In genomic region chr4:14812101-14812500, GRCh38 we compare ENCODE assay signal across 19 cellular contexts.
DNase-seq lines count a peak whose midpoint lies in the region; TF ChIP-seq lines count a peak whose summit lies in the region.
"Had no signal": no experiment of that assay in that cellular context is flagged by ENCODE, and none has a peak within 500 bp of the region (broad histone marks: within the 10 kb centered on the region; RNA-seq: fewer than 3 reads in every experiment).

No MANE protein-coding gene starts in this region.

- no peaks in the 10 kb centered on the region for H4K20me1 ChIP-seq in GM23248 (ENCODE audit: insufficient read depth)
- H4K20me1 ChIP-seq in neural cell (ENCODE audit: insufficient read depth) = no peaks in the 10 kb centered on the region
- H4K20me1 ChIP-seq: BLaER1 treated with 17β-estradiol and CSF1 and Interleukin-3, amounts not matched to agents 10 nM and 100 nM had no signal

- in situ Hi-C loops in GM23248 (cut with MboI) = no loop called here

- H3K4me2 ChIP-seq in GM23248 (ENCODE audit: unreplicated experiment) = no peak overlapping the region
- no peak overlapping the region for H3K4me2 ChIP-seq in neural cell (ENCODE audit: low read length)
- H3K4me2 ChIP-seq: A549; BLaER1 treated with 17β-estradiol and CSF1 and Interleukin-3, amounts not matched to agents 10 nM and 100 nM had no signal

- no peaks in the 10 kb centered on the region for H3K4me1 ChIP-seq in GM23248 (ENCODE audit: insufficient read depth)
- H3K4me1 ChIP-seq: A549; BLaER1 treated with 17β-estradiol and CSF1 and Interleukin-3, amounts not matched to agents 10 nM and 100 nM; Caco-2 had no signal

- TF ChIP-seq RAD21 in neural cell (conservative IDR thresholded peaks at IDR 0.05) = no peak

- WGBS in GM23248 (ENCODE audit: low coverage in 1 of 2, low lambda C conversion rate in 2 of 2, missing lambda C conversion rate in 2 of 2), 2 experiments = 18 to 56% methylated on average over 1 of the region's 1 CpG

- H2AFZ ChIP-seq in GM23248 (no peak overlapping the region), neural cell (ENCODE audit: low read depth, low read length) (no peak overlapping the region)

- peak; percentile 58 for TF ChIP-seq EP300 in neural cell (conservative IDR thresholded peaks at IDR 0.05; ENCODE audit: poor library complexity, severe bottlenecking)

- no peak overlapping the region for H3K4me3 ChIP-seq in GM23248
- H3K4me3 ChIP-seq in fibroblast of mammary gland (ENCODE audit: control insufficient read depth, low read depth, low read length) = no peak overlapping the region
- no peak overlapping the region for H3K4me3 ChIP-seq in neural cell (ENCODE audit: low read length)
- H3K4me3 ChIP-seq: A549; BLaER1 treated with 17β-estradiol and CSF1 and Interleukin-3, amounts not matched to agents 10 nM and 100 nM had no signal

- H3K36me3 ChIP-seq in GM23248 (ENCODE audit: low read depth) (no peaks in the 10 kb centered on the region), neural cell (ENCODE audit: insufficient read depth, low read length) (no peaks in the 10 kb centered on the region)
- H3K36me3 ChIP-seq: BLaER1 treated with 17β-estradiol and CSF1 and Interleukin-3, amounts not matched to agents 10 nM and 100 nM had no signal

- H3K27me3 ChIP-seq in GM23248 (replicated peaks; ENCODE audit: insufficient read depth) (no peaks in the 10 kb centered on the region), neural cell (ENCODE audit: insufficient read depth, low read depth, low read length) (no peaks in the 10 kb centered on the region)
- H3K27me3 ChIP-seq: BLaER1 treated with 17β-estradiol and CSF1 and Interleukin-3, amounts not matched to agents 10 nM and 100 nM had no signal

- H3K27ac ChIP-seq in GM23248 (no peak overlapping the region), neural cell (ENCODE audit: low read length) (peak overlapping the region; percentile 11)
- H3K27ac ChIP-seq: 22Rv1; A549; BLaER1 treated with 17β-estradiol and CSF1 and Interleukin-3, amounts not matched to agents 10 nM and 100 nM; C4-2B had no signal

- H3K79me2 ChIP-seq in GM23248 (ENCODE audit: insufficient read depth) = no peaks in the 10 kb centered on the region
- no peaks in the 10 kb centered on the region for H3K79me2 ChIP-seq in neural cell (replicated peaks; ENCODE audit: insufficient read depth, low read length)

- no peak overlapping the region for H3K9ac ChIP-seq in GM23248
- H3K9ac ChIP-seq in neural cell (ENCODE audit: low read length) = no peak overlapping the region
- H3K9ac ChIP-seq: BLaER1 treated with 17β-estradiol and CSF1 and Interleukin-3, amounts not matched to agents 10 nM and 100 nM had no signal

- DNase-seq in GM23248 (peak; percentile 7), HT1080 (ENCODE audit: low read depth) (peak; percentile 7), fibroblast of mammary gland (ENCODE audit: low read depth) (peak; percentile 17), cortex of kidney (lab: John Stamatoyannopoulos, UW) (no peak), mesenteric fat pad (ENCODE audit: low spot score) (no peak), HuH-7.5 (ENCODE audit: low spot score) (no peak)
- DNase-seq in activated T-cell treated with anti-CD3 and anti-CD28 coated beads, Interleukin-2, amount 50 U/mL, for 1 hour = no peak
- DNase-seq: AML-193; Caco-2; Calu3; CD4-positive, alpha-beta T cell; CD8-positive, alpha-beta T cell; DMS79 treated with DMSO at 0.1 percent for 48 hours; GF-D8 had no signal

- H3K9me2 ChIP-seq in GM23248 (ENCODE audit: insufficient read depth) (no peaks in the 10 kb centered on the region), neural cell (ENCODE audit: insufficient read depth, low read length) (no peaks in the 10 kb centered on the region)

- H3K9me3 ChIP-seq in GM23248 (ENCODE audit: low read depth) = no peaks in the 10 kb centered on the region
- no peaks in the 10 kb centered on the region for H3K9me3 ChIP-seq in neural cell (ENCODE audit: low read length)
- H3K9me3 ChIP-seq: A549, Caco-2 had no signal

- H3F3A ChIP-seq in GM23248 (ENCODE audit: insufficient read depth) (no peaks in the 10 kb centered on the region), neural cell (ENCODE audit: insufficient read depth, low read length, poor library complexity, severe bottlenecking) (no peaks in the 10 kb centered on the region)

- TF ChIP-seq CTCF in fibroblast of mammary gland (conservative IDR thresholded peaks at IDR 0.05; ENCODE audit: control insufficient read depth, insufficient read depth, low read depth, low read length) (no peak), neural cell (IDR thresholded peaks at IDR 0.05; ENCODE audit: poor library complexity, severe bottlenecking) (no peak)

TF ChIP-seq in neural cell, 6 proteins besides CTCF, POLR2A, EP300 and RAD21:
- TF ChIP-seq EZH2 (IDR thresholded peaks at IDR 0.05; ENCODE audit: borderline replicate concordance, insufficient read depth, low read length, poor library complexity, severe bottlenecking) = no peak
- peak; percentile 59 for TF ChIP-seq POLR2AphosphoS5 (IDR thresholded peaks at IDR 0.05)

Comparison
In these comparisons a context has a peak if more than half of its experiments do, and no peak if none do; other contexts are left out.
1. DNase-seq: peak in GM23248 (single experiment), HT1080 (single experiment) and fibroblast of mammary gland (single experiment); none in activated T-cell treated with anti-CD3 and anti-CD28 coated beads, Interleukin-2, amount 50 U/mL, for 1 hour (single experiment), cortex of kidney (single experiment), mesenteric fat pad (single experiment) and HuH-7.5 (single experiment).